ENCODE assay signal across 1 cellular context in genomic region chr20:35296101-35296554, GRCh38.
TF ChIP-seq lines count a peak whose summit lies in the region.

No MANE protein-coding gene starts in this region.

TF ChIP-seq in SK-N-SH treated with all-trans-retinoic acid at 6 μM for 48 hours, 23 proteins besides CTCF, POLR2A, EP300 and RAD21 (continued from another document):
- TF ChIP-seq, protein P1, sequence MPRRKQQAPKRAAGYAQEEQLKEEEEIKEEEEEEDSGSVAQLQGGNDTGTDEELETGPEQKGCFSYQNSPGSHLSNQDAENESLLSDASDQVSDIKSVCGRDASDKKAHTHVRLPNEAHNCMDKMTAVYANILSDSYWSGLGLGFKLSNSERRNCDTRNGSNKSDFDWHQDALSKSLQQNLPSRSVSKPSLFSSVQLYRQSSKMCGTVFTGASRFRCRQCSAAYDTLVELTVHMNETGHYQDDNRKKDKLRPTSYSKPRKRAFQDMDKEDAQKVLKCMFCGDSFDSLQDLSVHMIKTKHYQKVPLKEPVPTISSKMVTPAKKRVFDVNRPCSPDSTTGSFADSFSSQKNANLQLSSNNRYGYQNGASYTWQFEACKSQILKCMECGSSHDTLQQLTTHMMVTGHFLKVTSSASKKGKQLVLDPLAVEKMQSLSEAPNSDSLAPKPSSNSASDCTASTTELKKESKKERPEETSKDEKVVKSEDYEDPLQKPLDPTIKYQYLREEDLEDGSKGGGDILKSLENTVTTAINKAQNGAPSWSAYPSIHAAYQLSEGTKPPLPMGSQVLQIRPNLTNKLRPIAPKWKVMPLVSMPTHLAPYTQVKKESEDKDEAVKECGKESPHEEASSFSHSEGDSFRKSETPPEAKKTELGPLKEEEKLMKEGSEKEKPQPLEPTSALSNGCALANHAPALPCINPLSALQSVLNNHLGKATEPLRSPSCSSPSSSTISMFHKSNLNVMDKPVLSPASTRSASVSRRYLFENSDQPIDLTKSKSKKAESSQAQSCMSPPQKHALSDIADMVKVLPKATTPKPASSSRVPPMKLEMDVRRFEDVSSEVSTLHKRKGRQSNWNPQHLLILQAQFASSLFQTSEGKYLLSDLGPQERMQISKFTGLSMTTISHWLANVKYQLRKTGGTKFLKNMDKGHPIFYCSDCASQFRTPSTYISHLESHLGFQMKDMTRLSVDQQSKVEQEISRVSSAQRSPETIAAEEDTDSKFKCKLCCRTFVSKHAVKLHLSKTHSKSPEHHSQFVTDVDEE (CRISPR knock-in tag; IDR thresholded peaks at IDR 0.05) = no peak
- TF ChIP-seq ZNF70 (CRISPR knock-in tag; IDR thresholded peaks at IDR 0.05) = no peak
- TF ChIP-seq TCF4 (CRISPR knock-in tag; IDR thresholded peaks at IDR 0.05; ENCODE audit: borderline replicate concordance) = peak; percentile 10; the same call in 1 of the 2 replicates
